ENCODE assay signal across 24 cellular contexts in genomic region chr11:108943853-108944252, GRCh38.
"Had no signal": no experiment of that assay in that cellular context is flagged by ENCODE, and none has a peak within 500 bp of the region (broad histone marks: within the 10 kb centered on the region; RNA-seq: fewer than 3 reads in every experiment).

No MANE protein-coding gene starts in this region.

- H3K27ac ChIP-seq: colonic mucosa, esophagus squamous epithelium, neural progenitor cell, prostate gland, right atrium auricular region, spleen, testis, tibial nerve, upper lobe of left lung had no signal

- FAIRE-seq: frontal cortex, keratinocyte, urothelium cell line had no signal

- H2AFZ ChIP-seq: neural progenitor cell had no signal

- H3K4me3 ChIP-seq: colonic mucosa, esophagus squamous epithelium, lung, mucosa of descending colon, neural progenitor cell, prostate gland, right atrium auricular region, spleen, testis, tibial nerve, upper lobe of left lung had no signal

- DNase-seq: colonic mucosa; effector CD8-positive, alpha-beta T cell; endodermal cell; esophagus squamous epithelium; mucosa of descending colon; naive B cell; spleen; stimulated activated CD4-positive, alpha-beta T cell treated with anti-CD3 and anti-CD28 coated beads, Interleukin-4, amount 100 ng/mL, for 4 hours; stimulated activated naive CD8-positive, alpha-beta T cell treated with anti-CD3 and anti-CD28 coated beads, Interleukin-15, Interleukin-2, amounts not matched to agents 100 U/mL and 50 U/mL, for 24 hours; substantia nigra; testis; upper lobe of left lung had no signal

- ATAC-seq: left lobe of liver; mucosa of descending colon; natural killer cell treated with Interleukin-12 subunit alpha and Interleukin-12 subunit beta and Interleukin-15 and Interleukin-18, amount 100 ng/mL, for 72 hours; sciatic nerve; stimulated activated memory B cell treated with anti-CD40 and anti-IgM and Interleukin-4, amounts not matched to agents 10 μg/mL and 1 μg/mL and 100 μg/mL, for 72 hours; stimulated activated naive CD8-positive, alpha-beta T cell treated with anti-CD3 and anti-CD28 coated beads, Interleukin-15, Interleukin-2, amounts not matched to agents 100 U/mL and 50 U/mL, for 24 hours had no signal

- H3K4me1 ChIP-seq: colonic mucosa, neural progenitor cell, prostate gland, right atrium auricular region, spleen, testis, upper lobe of left lung had no signal

- H3K9ac ChIP-seq: neural progenitor cell had no signal

- H3K9me3 ChIP-seq: colonic mucosa, esophagus squamous epithelium, mucosa of descending colon, prostate gland, testis, upper lobe of left lung had no signal

- H3K4me2 ChIP-seq: neural progenitor cell had no signal

- H3K36me3 ChIP-seq: colonic mucosa, neural progenitor cell, prostate gland had no signal

- H3K27me3 ChIP-seq: colonic mucosa, esophagus squamous epithelium, neural progenitor cell, right atrium auricular region, spleen, testis, tibial nerve, upper lobe of left lung had no signal
